Comparison of ENCODE assay signal across 8 cellular contexts in the genomic region with DNA sequence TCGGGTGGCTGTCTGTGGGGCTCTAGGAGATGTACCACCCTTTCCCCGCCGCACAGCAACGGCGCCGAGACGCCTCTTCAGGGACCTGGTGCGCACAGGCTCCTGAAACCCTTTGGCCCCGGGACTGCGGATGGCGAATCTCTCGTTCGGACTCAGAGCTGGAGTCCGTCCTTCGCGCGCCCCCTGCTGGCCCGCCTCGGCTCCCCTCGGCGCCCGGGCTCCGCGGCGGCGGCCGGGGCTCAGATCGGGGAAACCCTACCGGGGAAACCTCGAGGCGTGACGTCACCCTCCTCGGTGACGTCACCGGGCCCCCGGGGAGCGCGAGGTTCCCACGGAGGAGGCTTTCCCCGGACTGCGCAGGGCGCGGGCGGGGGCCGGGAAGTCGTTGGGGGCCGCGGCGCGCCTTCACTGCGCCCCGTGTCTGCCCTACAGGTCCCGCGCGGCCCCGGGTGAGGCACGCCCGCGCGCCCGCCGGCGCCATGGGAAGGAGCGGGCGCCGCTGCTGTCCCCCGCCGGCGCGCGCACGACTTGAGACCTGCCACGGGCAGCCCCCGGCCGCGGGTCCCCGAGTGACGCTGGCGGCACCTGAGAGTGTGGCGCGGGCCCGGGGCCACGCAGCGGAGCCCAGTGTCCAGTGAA. TPM values are rescaled to one million over a fixed set of nuclear protein-coding genes. Genes with fewer than 3 reads are reported as not detected.
A peak's percentile ranks its signal among the peaks of the same experiment; 100 is the strongest.
DNase-seq lines count a peak whose midpoint lies in the region; ATAC-seq and TF ChIP-seq lines count a peak whose summit lies in the region.

No MANE protein-coding gene starts in this region.

- TF ChIP-seq CTCF in C4-2B (conservative IDR thresholded peaks at IDR 0.05) (peak; percentile 90), lower lobe of right lung (IDR thresholded peaks at IDR 0.05) (peak; percentile 94)
- peak; percentile 79 for TF ChIP-seq CTCF in activated CD8-positive, alpha-beta T cell treated with anti-CD3 and anti-CD28 coated beads for 36 hours (IDR thresholded peaks at IDR 0.05)

- peak; percentile 96 for DNase-seq in GM19240 (ENCODE audit: insufficient read length, low spot score)
- DNase-seq in NCI-H748 (lab: John Stamatoyannopoulos, UW; ENCODE audit: unreplicated experiment): peak; percentile 91
- DNase-seq in activated CD8-positive, alpha-beta T cell treated with anti-CD3 and anti-CD28 coated beads for 36 hours: peak; percentile 94
- DNase-seq in ecto neural progenitor cell (ENCODE audit: low spot score): peak; percentile 95
- DNase-seq in lower lobe of right lung: peak; percentile 94
- DNase-seq in stimulated activated CD4-positive, alpha-beta T cell treated with anti-CD3 and anti-CD28 coated beads, TNF-alpha, amount 100 ng/mL, for 1 hour (ENCODE audit: low read depth in 3 of 3, low spot score in 1 of 3): peak; percentile 86 to 97 (median 93)

- H3K27me3 ChIP-seq in lower lobe of right lung (ENCODE audit: low read depth): peaks cover 22% of the 10 kb centered on the region

- H3K27ac Mint-ChIP-seq in activated CD8-positive, alpha-beta T cell treated with anti-CD3 and anti-CD28 coated beads for 36 hours: peak overlapping the region; percentile 80

- H3K4me1 ChIP-seq in lower lobe of right lung: peaks cover 29% of the 10 kb centered on the region

- intact Hi-C loops in activated CD8-positive, alpha-beta T cell treated with anti-CD3 and anti-CD28 coated beads for 36 hours (cut with micrococcal nuclease): loop anchor here (2.0 to 5.0 kb wide), 3 partner anchors 43 to 137 kb away; a partner anchor contains a TSS
- intact Hi-C loops in lower lobe of right lung (cut with DNase I): loop anchor here (10.0 kb wide), 1 partner anchor 50 kb away; a partner anchor contains a TSS

- H3K4me3 ChIP-seq in lower lobe of right lung: peak overlapping the region; percentile 79

- no peaks in the 10 kb centered on the region for H3K9me3 Mint-ChIP-seq in activated CD8-positive, alpha-beta T cell treated with anti-CD3 and anti-CD28 coated beads for 36 hours

- H3K4me3 Mint-ChIP-seq in activated CD8-positive, alpha-beta T cell treated with anti-CD3 and anti-CD28 coated beads for 36 hours: peak overlapping the region; percentile 83

- ATAC-seq in HG03442 (IDR thresholded peaks at IDR 0.05; ENCODE audit: unreplicated experiment): peak; percentile 39
- peak; percentile 41 for ATAC-seq in activated CD8-positive, alpha-beta T cell treated with anti-CD3 and anti-CD28 coated beads for 36 hours
- ATAC-seq in lower lobe of right lung: peak; percentile 83 to 86

- no peaks in the 10 kb centered on the region for H3K27me3 Mint-ChIP-seq in activated CD8-positive, alpha-beta T cell treated with anti-CD3 and anti-CD28 coated beads for 36 hours

- peaks cover 11% of the 10 kb centered on the region for H3K36me3 ChIP-seq in lower lobe of right lung

- peaks cover 10% of the 10 kb centered on the region for H3K36me3 Mint-ChIP-seq in activated CD8-positive, alpha-beta T cell treated with anti-CD3 and anti-CD28 coated beads for 36 hours (ENCODE audit: low read depth)

- H3K4me1 Mint-ChIP-seq in activated CD8-positive, alpha-beta T cell treated with anti-CD3 and anti-CD28 coated beads for 36 hours (ENCODE audit: low read depth): peaks cover 27% of the 10 kb centered on the region

- H3K9me3 ChIP-seq in lower lobe of right lung: no peaks in the 10 kb centered on the region

- H3K27ac ChIP-seq in C4-2B (peak overlapping the region; percentile 84), lower lobe of right lung (peak overlapping the region; percentile 76)

- POLR2A ChIA-PET in activated CD8-positive, alpha-beta T cell treated with anti-CD3 and anti-CD28 coated beads for 36 hours (lab: Charles Lee): interaction anchor here (1.0 to 22.1 kb wide), 18 partner anchors 11 to 153 kb away, joined by 3 to 606 read pairs (median 7); a partner anchor contains a TSS

- CTCF ChIA-PET in activated CD8-positive, alpha-beta T cell treated with anti-CD3 and anti-CD28 coated beads for 36 hours (lab: Charles Lee): interaction anchor here (0.7 to 17.9 kb wide), 32 partner anchors 9 to 340 kb away, joined by 3 to 415 read pairs (median 7); a partner anchor contains a TSS

RNA-seq across cellular contexts. Expression of a gene that starts 7.9 kb away (rescaled TPM):
- total RNA-seq in activated CD8-positive, alpha-beta T cell treated with anti-CD3 and anti-CD28 coated beads for 36 hours: 10 to 100 TPM; 32.6 to 36.4 TPM
- total RNA-seq in lower lobe of right lung: 1.7 TPM

RNA-seq across cellular contexts. Expression of a gene that starts 18.9 kb away (rescaled TPM):
- 100 to 1,000 TPM; 101 to 105 TPM for total RNA-seq in activated CD8-positive, alpha-beta T cell treated with anti-CD3 and anti-CD28 coated beads for 36 hours
- total RNA-seq in lower lobe of right lung: 23.1 TPM

RNA-seq across cellular contexts. Expression of a gene that starts 28.0 kb away (rescaled TPM):
- 100 to 1,000 TPM; 133 to 137 TPM for total RNA-seq in activated CD8-positive, alpha-beta T cell treated with anti-CD3 and anti-CD28 coated beads for 36 hours
- total RNA-seq in lower lobe of right lung: 59.4 TPM

RNA-seq across cellular contexts. Expression of a gene that starts 42.9 kb away (rescaled TPM):
- total RNA-seq in activated CD8-positive, alpha-beta T cell treated with anti-CD3 and anti-CD28 coated beads for 36 hours: 10 to 100 TPM; 68.4 to 73.0 TPM
- total RNA-seq in lower lobe of right lung: 47.1 TPM

RNA-seq across cellular contexts. Expression of a gene that starts 45.2 kb away (rescaled TPM):
- 1 to 10 TPM; 7.9 TPM for total RNA-seq in activated CD8-positive, alpha-beta T cell treated with anti-CD3 and anti-CD28 coated beads for 36 hours
- 0.80 TPM for total RNA-seq in lower lobe of right lung

Comparison
In these comparisons a context has a peak if more than half of its experiments do, and no peak if none do; other contexts are left out.
1. Peak in every context shown above with its lines: DNase-seq, ATAC-seq, H3K4me3 ChIP-seq and H3K27ac ChIP-seq.
2. RNA of a gene that starts 7.9 kb away (total RNA-seq): 32.6 to 36.4 TPM in activated CD8-positive, alpha-beta T cell treated with anti-CD3 and anti-CD28 coated beads for 36 hours; 1.7 TPM in lower lobe of right lung (single experiment); every median in the first group is over 10 times any median in the second.